In the genomic region with DNA sequence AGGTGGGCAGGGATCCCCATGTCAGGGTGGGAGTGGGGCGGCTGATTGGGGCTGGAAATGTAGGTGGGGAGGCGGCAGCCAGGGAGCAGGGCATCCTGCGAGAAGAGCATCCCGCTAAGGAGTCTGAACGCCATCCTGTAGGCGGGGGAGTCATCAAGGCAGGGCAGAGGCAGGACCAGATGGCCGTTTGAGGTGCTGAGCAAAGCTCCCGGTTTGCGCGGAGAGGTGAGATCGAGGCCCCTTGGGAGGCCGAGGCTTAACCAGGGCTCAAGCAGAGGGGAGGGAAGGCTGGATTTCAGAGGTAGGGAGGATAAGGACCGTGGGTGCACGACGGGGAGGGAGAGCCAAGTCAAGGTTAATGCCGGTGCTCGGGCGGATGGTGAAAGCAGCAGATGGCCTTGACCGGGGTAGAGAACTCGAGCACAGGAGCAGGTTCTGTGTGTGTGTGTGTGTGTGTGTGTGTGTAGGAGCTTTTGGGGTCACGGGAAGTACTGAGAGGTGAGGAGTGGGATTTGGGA, we compare ENCODE assay signal across 1 cellular context.
A peak's percentile ranks its signal among the peaks of the same experiment; 100 is the strongest.
TF ChIP-seq lines count a peak whose summit lies in the region.

No MANE protein-coding gene starts in this region.

TF ChIP-seq in HepG2, 621 proteins besides CTCF, POLR2A, EP300 and RAD21 (continued from another document and continues in another):
- TF ChIP-seq, protein P1, sequence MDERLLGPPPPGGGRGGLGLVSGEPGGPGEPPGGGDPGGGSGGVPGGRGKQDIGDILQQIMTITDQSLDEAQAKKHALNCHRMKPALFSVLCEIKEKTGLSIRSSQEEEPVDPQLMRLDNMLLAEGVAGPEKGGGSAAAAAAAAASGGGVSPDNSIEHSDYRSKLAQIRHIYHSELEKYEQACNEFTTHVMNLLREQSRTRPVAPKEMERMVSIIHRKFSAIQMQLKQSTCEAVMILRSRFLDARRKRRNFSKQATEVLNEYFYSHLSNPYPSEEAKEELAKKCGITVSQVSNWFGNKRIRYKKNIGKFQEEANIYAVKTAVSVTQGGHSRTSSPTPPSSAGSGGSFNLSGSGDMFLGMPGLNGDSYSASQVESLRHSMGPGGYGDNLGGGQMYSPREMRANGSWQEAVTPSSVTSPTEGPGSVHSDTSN (CRISPR knock-in tag; IDR thresholded peaks at IDR 0.05), result no peak
- TF ChIP-seq ZNF10 (CRISPR knock-in tag; IDR thresholded peaks at IDR 0.05; ENCODE audit: borderline replicate concordance, low read depth) (0 out of 2 replicates have a peak, but pooled peaks have one; percentile 37), ZNF589 (CRISPR knock-in tag; conservative IDR thresholded peaks at IDR 0.05) (0 out of 2 replicates have a peak, but pooled peaks have one; percentile 45), STAG1 (CRISPR knock-in tag; IDR thresholded peaks at IDR 0.05) (no peak), HNRNPH1 (optimal IDR thresholded peaks at IDR 0.05; ENCODE audit: low read depth, low read length) (no peak), ONECUT2 (CRISPR knock-in tag; IDR thresholded peaks at IDR 0.05) (0 out of 2 replicates have a peak, but pooled peaks have one; percentile 33), ZBTB7A (CRISPR knock-in tag; IDR thresholded peaks at IDR 0.05) (0 out of 2 replicates have a peak, but pooled peaks have one; percentile 0), MZF1 (CRISPR knock-in tag; IDR thresholded peaks at IDR 0.05; ENCODE audit: borderline replicate concordance) (0 out of 2 replicates have a peak, but pooled peaks have one; percentile 67), RBM22 (optimal IDR thresholded peaks at IDR 0.05; ENCODE audit: low read length) (peak; percentile 17), MEF2D (CRISPR knock-in tag; IDR thresholded peaks at IDR 0.05) (peak; percentile 50; the same call in 1 of the 2 replicates), ZNF563 (CRISPR knock-in tag; IDR thresholded peaks at IDR 0.05) (peak; percentile 82; the same call in 1 of the 2 replicates), SAP130 (CRISPR knock-in tag; IDR thresholded peaks at IDR 0.05; ENCODE audit: low read depth) (no peak), CCAR2 (optimal IDR thresholded peaks at IDR 0.05; ENCODE audit: low read depth, low read length) (peak; percentile 13), ESRRA (CRISPR knock-in tag; IDR thresholded peaks at IDR 0.05; ENCODE audit: low read depth) (no peak), TBL1XR1 (IDR thresholded peaks at IDR 0.05; ENCODE audit: borderline replicate concordance, low read length, partially characterized antibody) (peak; percentile 81), ZNF329 (CRISPR knock-in tag; IDR thresholded peaks at IDR 0.05; ENCODE audit: low read depth) (peak; percentile 43; the same call in 1 of the 2 replicates), NBN (conservative IDR thresholded peaks at IDR 0.05) (peak; percentile 88; the same call in 1 of the 2 replicates), ZNF607 (CRISPR knock-in tag; IDR thresholded peaks at IDR 0.05; ENCODE audit: borderline replicate concordance) (peak; percentile 86), SETDB1 (CRISPR knock-in tag; IDR thresholded peaks at IDR 0.05; ENCODE audit: borderline replicate concordance) (no peak), CBFB (CRISPR knock-in tag; IDR thresholded peaks at IDR 0.05) (no peak), ZNF781 (CRISPR knock-in tag; IDR thresholded peaks at IDR 0.05; ENCODE audit: borderline replicate concordance, not compliant biosample characterization) (no peak), RARA (CRISPR knock-in tag; IDR thresholded peaks at IDR 0.05) (peak; percentile 77), ZNF615 (CRISPR knock-in tag; IDR thresholded peaks at IDR 0.05; ENCODE audit: borderline replicate concordance) (no peak), ZNF749 (CRISPR knock-in tag; IDR thresholded peaks at IDR 0.05; ENCODE audit: borderline replicate concordance) (no peak), ZNF337 (CRISPR knock-in tag; IDR thresholded peaks at IDR 0.05; ENCODE audit: borderline replicate concordance, low read depth) (no peak)
- TF ChIP-seq, protein P2, sequence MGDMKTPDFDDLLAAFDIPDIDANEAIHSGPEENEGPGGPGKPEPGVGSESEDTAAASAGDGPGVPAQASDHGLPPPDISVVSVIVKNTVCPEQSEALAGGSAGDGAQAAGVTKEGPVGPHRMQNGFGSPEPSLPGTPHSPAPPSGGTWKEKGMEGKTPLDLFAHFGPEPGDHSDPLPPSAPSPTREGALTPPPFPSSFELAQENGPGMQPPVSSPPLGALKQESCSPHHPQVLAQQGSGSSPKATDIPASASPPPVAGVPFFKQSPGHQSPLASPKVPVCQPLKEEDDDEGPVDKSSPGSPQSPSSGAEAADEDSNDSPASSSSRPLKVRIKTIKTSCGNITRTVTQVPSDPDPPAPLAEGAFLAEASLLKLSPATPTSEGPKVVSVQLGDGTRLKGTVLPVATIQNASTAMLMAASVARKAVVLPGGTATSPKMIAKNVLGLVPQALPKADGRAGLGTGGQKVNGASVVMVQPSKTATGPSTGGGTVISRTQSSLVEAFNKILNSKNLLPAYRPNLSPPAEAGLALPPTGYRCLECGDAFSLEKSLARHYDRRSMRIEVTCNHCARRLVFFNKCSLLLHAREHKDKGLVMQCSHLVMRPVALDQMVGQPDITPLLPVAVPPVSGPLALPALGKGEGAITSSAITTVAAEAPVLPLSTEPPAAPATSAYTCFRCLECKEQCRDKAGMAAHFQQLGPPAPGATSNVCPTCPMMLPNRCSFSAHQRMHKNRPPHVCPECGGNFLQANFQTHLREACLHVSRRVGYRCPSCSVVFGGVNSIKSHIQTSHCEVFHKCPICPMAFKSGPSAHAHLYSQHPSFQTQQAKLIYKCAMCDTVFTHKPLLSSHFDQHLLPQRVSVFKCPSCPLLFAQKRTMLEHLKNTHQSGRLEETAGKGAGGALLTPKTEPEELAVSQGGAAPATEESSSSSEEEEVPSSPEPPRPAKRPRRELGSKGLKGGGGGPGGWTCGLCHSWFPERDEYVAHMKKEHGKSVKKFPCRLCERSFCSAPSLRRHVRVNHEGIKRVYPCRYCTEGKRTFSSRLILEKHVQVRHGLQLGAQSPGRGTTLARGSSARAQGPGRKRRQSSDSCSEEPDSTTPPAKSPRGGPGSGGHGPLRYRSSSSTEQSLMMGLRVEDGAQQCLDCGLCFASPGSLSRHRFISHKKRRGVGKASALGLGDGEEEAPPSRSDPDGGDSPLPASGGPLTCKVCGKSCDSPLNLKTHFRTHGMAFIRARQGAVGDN (CRISPR knock-in tag; IDR thresholded peaks at IDR 0.05), result peak; percentile 70
- TF ChIP-seq, protein P3, sequence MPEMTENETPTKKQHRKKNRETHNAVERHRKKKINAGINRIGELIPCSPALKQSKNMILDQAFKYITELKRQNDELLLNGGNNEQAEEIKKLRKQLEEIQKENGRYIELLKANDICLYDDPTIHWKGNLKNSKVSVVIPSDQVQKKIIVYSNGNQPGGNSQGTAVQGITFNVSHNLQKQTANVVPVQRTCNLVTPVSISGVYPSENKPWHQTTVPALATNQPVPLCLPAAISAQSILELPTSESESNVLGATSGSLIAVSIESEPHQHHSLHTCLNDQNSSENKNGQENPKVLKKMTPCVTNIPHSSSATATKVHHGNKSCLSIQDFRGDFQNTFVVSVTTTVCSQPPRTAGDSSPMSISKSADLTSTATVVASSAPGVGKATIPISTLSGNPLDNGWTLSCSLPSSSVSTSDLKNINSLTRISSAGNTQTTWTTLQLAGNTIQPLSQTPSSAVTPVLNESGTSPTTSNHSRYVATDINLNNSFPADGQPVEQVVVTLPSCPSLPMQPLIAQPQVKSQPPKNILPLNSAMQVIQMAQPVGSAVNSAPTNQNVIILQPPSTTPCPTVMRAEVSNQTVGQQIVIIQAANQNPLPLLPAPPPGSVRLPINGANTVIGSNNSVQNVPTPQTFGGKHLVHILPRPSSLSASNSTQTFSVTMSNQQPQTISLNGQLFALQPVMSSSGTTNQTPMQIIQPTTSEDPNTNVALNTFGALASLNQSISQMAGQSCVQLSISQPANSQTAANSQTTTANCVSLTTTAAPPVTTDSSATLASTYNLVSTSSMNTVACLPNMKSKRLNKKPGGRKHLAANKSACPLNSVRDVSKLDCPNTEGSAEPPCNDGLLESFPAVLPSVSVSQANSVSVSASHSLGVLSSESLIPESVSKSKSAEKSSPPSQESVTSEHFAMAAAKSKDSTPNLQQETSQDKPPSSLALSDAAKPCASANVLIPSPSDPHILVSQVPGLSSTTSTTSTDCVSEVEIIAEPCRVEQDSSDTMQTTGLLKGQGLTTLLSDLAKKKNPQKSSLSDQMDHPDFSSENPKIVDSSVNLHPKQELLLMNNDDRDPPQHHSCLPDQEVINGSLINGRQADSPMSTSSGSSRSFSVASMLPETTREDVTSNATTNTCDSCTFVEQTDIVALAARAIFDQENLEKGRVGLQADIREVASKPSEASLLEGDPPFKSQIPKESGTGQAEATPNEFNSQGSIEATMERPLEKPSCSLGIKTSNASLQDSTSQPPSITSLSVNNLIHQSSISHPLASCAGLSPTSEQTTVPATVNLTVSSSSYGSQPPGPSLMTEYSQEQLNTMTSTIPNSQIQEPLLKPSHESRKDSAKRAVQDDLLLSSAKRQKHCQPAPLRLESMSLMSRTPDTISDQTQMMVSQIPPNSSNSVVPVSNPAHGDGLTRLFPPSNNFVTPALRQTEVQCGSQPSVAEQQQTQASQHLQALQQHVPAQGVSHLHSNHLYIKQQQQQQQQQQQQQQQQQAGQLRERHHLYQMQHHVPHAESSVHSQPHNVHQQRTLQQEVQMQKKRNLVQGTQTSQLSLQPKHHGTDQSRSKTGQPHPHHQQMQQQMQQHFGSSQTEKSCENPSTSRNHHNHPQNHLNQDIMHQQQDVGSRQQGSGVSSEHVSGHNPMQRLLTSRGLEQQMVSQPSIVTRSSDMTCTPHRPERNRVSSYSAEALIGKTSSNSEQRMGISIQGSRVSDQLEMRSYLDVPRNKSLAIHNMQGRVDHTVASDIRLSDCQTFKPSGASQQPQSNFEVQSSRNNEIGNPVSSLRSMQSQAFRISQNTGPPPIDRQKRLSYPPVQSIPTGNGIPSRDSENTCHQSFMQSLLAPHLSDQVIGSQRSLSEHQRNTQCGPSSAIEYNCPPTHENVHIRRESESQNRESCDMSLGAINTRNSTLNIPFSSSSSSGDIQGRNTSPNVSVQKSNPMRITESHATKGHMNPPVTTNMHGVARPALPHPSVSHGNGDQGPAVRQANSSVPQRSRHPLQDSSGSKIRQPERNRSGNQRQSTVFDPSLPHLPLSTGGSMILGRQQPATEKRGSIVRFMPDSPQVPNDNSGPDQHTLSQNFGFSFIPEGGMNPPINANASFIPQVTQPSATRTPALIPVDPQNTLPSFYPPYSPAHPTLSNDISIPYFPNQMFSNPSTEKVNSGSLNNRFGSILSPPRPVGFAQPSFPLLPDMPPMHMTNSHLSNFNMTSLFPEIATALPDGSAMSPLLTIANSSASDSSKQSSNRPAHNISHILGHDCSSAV (CRISPR knock-in tag; IDR thresholded peaks at IDR 0.05; ENCODE audit: borderline replicate concordance), result no peak
- TF ChIP-seq, protein P4, sequence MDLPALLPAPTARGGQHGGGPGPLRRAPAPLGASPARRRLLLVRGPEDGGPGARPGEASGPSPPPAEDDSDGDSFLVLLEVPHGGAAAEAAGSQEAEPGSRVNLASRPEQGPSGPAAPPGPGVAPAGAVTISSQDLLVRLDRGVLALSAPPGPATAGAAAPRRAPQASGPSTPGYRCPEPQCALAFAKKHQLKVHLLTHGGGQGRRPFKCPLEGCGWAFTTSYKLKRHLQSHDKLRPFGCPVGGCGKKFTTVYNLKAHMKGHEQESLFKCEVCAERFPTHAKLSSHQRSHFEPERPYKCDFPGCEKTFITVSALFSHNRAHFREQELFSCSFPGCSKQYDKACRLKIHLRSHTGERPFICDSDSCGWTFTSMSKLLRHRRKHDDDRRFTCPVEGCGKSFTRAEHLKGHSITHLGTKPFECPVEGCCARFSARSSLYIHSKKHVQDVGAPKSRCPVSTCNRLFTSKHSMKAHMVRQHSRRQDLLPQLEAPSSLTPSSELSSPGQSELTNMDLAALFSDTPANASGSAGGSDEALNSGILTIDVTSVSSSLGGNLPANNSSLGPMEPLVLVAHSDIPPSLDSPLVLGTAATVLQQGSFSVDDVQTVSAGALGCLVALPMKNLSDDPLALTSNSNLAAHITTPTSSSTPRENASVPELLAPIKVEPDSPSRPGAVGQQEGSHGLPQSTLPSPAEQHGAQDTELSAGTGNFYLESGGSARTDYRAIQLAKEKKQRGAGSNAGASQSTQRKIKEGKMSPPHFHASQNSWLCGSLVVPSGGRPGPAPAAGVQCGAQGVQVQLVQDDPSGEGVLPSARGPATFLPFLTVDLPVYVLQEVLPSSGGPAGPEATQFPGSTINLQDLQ (CRISPR knock-in tag; IDR thresholded peaks at IDR 0.05), result 0 out of 2 replicates have a peak, but pooled peaks have one; percentile 23
- TF ChIP-seq, protein P5, sequence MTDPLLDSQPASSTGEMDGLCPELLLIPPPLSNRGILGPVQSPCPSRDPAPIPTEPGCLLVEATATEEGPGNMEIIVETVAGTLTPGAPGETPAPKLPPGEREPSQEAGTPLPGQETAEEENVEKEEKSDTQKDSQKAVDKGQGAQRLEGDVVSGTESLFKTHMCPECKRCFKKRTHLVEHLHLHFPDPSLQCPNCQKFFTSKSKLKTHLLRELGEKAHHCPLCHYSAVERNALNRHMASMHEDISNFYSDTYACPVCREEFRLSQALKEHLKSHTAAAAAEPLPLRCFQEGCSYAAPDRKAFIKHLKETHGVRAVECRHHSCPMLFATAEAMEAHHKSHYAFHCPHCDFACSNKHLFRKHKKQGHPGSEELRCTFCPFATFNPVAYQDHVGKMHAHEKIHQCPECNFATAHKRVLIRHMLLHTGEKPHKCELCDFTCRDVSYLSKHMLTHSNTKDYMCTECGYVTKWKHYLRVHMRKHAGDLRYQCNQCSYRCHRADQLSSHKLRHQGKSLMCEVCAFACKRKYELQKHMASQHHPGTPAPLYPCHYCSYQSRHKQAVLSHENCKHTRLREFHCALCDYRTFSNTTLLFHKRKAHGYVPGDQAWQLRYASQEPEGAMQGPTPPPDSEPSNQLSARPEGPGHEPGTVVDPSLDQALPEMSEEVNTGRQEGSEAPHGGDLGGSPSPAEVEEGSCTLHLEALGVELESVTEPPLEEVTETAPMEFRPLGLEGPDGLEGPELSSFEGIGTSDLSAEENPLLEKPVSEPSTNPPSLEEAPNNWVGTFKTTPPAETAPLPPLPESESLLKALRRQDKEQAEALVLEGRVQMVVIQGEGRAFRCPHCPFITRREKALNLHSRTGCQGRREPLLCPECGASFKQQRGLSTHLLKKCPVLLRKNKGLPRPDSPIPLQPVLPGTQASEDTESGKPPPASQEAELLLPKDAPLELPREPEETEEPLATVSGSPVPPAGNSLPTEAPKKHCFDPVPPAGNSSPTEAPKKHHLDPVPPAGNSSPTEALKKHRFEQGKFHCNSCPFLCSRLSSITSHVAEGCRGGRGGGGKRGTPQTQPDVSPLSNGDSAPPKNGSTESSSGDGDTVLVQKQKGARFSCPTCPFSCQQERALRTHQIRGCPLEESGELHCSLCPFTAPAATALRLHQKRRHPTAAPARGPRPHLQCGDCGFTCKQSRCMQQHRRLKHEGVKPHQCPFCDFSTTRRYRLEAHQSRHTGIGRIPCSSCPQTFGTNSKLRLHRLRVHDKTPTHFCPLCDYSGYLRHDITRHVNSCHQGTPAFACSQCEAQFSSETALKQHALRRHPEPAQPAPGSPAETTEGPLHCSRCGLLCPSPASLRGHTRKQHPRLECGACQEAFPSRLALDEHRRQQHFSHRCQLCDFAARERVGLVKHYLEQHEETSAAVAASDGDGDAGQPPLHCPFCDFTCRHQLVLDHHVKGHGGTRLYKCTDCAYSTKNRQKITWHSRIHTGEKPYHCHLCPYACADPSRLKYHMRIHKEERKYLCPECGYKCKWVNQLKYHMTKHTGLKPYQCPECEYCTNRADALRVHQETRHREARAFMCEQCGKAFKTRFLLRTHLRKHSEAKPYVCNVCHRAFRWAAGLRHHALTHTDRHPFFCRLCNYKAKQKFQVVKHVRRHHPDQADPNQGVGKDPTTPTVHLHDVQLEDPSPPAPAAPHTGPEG (CRISPR knock-in tag; IDR thresholded peaks at IDR 0.05), result 0 out of 2 replicates have a peak, but pooled peaks have one; percentile 4
- TF ChIP-seq, protein P6, sequence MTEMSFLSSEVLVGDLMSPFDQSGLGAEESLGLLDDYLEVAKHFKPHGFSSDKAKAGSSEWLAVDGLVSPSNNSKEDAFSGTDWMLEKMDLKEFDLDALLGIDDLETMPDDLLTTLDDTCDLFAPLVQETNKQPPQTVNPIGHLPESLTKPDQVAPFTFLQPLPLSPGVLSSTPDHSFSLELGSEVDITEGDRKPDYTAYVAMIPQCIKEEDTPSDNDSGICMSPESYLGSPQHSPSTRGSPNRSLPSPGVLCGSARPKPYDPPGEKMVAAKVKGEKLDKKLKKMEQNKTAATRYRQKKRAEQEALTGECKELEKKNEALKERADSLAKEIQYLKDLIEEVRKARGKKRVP (CRISPR knock-in tag; IDR thresholded peaks at IDR 0.05), result no peak
